Comparison of ENCODE assay signal across 17 cellular contexts in genomic region chr6:85402922-85403321, GRCh38. TPM values are rescaled to one million over a fixed set of nuclear protein-coding genes. Genes with fewer than 3 reads are reported as not detected.
A peak's percentile ranks its signal among the peaks of the same experiment; 100 is the strongest.
DNase-seq lines count a peak whose midpoint lies in the region; ATAC-seq, FAIRE-seq and TF ChIP-seq lines count a peak whose summit lies in the region.
"Had no signal": no experiment of that assay in that cellular context is flagged by ENCODE, and none has a peak within 500 bp of the region (broad histone marks: within the 10 kb centered on the region; RNA-seq: fewer than 3 reads in every experiment).

No MANE protein-coding gene starts in this region.

- no peak for TF ChIP-seq EP300 in A549 (IDR thresholded peaks at IDR 0.05)

- H3K36me3 ChIP-seq in bronchial epithelial cell (ENCODE audit: control insufficient read depth, insufficient read depth, low read length): no peaks in the 10 kb centered on the region
- H3K36me3 ChIP-seq in mesodermal cell (ENCODE audit: control insufficient read depth, insufficient read depth, low read length): no peaks in the 10 kb centered on the region

- H3K4me1 ChIP-seq in A549 (peaks cover 58% of the 10 kb centered on the region), mesodermal cell (ENCODE audit: control insufficient read depth, insufficient read depth, low read length, poor library complexity, severe bottlenecking) (peaks cover 50% of the 10 kb centered on the region)

- ATAC-seq in A549: no peak
- ATAC-seq: body of pancreas, GM12878 had no signal

- intact Hi-C loops in posterior cingulate gyrus (cut with DNase I): no loop called here

- H3K9me3 ChIP-seq in A549: no peaks in the 10 kb centered on the region
- peaks cover 2% of the 10 kb centered on the region for H3K9me3 ChIP-seq in mesodermal cell (ENCODE audit: control insufficient read depth, low read length)
- H3K9me3 ChIP-seq: body of pancreas had no signal

- H3K4me2 ChIP-seq in A549: peak overlapping the region; percentile 95

- H3K27ac ChIP-seq in A549 (peak overlapping the region; percentile 93 to 94), mesodermal cell (ENCODE audit: low read depth, low read length, severe bottlenecking) (peak overlapping the region; percentile 98)

- 69% methylated on average over 7 of the region's 7 CpGs for WGBS in A549 (ENCODE audit: missing lambda C conversion rate)
- 56 to 79% methylated on average over 4 to 5 of the region's 7 CpGs for WGBS in mesodermal cell (ENCODE audit: insufficient coverage in 2 of 2), 2 experiments

- POLR2A ChIA-PET in A549 (lab: Yijun Ruan, JAX): interaction anchor here (3.7 kb wide), 1 partner anchor 46 kb away, joined by 52 read pairs; the partner anchor contains the start of gene NT5E

- DNase-seq in A549 (ENCODE audit: low read depth in 1 of 2, low spot score in 1 of 2): no peak
- DNase-seq in HPDE6-E6E7 (ENCODE audit: extremely low spot score): peak; percentile 63
- peak; percentile 96 for DNase-seq in bronchial epithelial cell (ENCODE audit: low read depth)
- no peak for DNase-seq in NCI-H748 treated with DMSO at 0.1 percent for 48 hours (lab: John Stamatoyannopoulos, UW)
- DNase-seq in posterior cingulate gyrus: no peak
- DNase-seq in amygdala (lab: John Stamatoyannopoulos, UW): no peak
- DNase-seq in GM19240 (ENCODE audit: insufficient read length, low spot score): no peak
- DNase-seq: activated T-cell treated with anti-CD3 and anti-CD28 coated beads, Interleukin-2, amount 50 U/mL, for 24 hours; body of pancreas; DMS79; hippocampal formation; NCI-H187 treated with DMSO at 0.1 percent for 48 hours; NCI-H82; occipital lobe had no signal

- no peak for FAIRE-seq in A549 (lab: Jason Lieb, UNC)
- FAIRE-seq in bronchial epithelial cell (lab: Jason Lieb, UNC): no peak
- FAIRE-seq: GM12878 had no signal

- no peak for TF ChIP-seq RAD21 in A549 (conservative IDR thresholded peaks at IDR 0.05 in 1 of 2, IDR thresholded peaks at IDR 0.05 in 1 of 2)

- no peak for TF ChIP-seq POLR2A in A549 (IDR thresholded peaks at IDR 0.05; ENCODE audit: low read length)

- CTCF ChIA-PET in A549 (lab: Yijun Ruan, JAX): interaction anchor here (0.8 to 4.3 kb wide), 5 partner anchors 42 to 80 kb away, joined by 3 to 21 read pairs (median 4); no protein-coding TSS in a partner anchor

- no peak overlapping the region for H3K4me3 ChIP-seq in A549
- no peak overlapping the region for H3K4me3 ChIP-seq in bronchial epithelial cell (ENCODE audit: low read depth, low read length)
- H3K4me3 ChIP-seq in mesodermal cell (ENCODE audit: extremely low read depth, insufficient read depth, low read length, poor library complexity, severe bottlenecking): no peak overlapping the region
- H3K4me3 ChIP-seq: body of pancreas, GM12878, lung had no signal

- TF ChIP-seq CTCF in A549 (IDR thresholded peaks at IDR 0.05) (no peak), bronchial epithelial cell (IDR thresholded peaks at IDR 0.05; ENCODE audit: insufficient read depth, low read length, severe bottlenecking) (no peak)

- no peaks in the 10 kb centered on the region for H3K27me3 ChIP-seq in bronchial epithelial cell (ENCODE audit: control insufficient read depth, insufficient read depth, low read length)
- H3K27me3 ChIP-seq: body of pancreas had no signal

TF ChIP-seq in A549, 52 proteins besides CTCF, POLR2A, EP300 and RAD21:
- no peak for TF ChIP-seq EHF (CRISPR knock-in tag; IDR thresholded peaks at IDR 0.05)
- TF ChIP-seq POLR2AphosphoS2 (conservative IDR thresholded peaks at IDR 0.05; ENCODE audit: low read length): no peak
- TF ChIP-seq HMGXB4 (CRISPR knock-in tag; IDR thresholded peaks at IDR 0.05; ENCODE audit: borderline replicate concordance): no peak
- TF ChIP-seq, protein P1, sequence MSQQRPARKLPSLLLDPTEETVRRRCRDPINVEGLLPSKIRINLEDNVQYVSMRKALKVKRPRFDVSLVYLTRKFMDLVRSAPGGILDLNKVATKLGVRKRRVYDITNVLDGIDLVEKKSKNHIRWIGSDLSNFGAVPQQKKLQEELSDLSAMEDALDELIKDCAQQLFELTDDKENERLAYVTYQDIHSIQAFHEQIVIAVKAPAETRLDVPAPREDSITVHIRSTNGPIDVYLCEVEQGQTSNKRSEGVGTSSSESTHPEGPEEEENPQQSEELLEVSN (IDR thresholded peaks at IDR 0.05; ENCODE audit: borderline replicate concordance, low read depth): no peak
- TF ChIP-seq, protein P2, sequence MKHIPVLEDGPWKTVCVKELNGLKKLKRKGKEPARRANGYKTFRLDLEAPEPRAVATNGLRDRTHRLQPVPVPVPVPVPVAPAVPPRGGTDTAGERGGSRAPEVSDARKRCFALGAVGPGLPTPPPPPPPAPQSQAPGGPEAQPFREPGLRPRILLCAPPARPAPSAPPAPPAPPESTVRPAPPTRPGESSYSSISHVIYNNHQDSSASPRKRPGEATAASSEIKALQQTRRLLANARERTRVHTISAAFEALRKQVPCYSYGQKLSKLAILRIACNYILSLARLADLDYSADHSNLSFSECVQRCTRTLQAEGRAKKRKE (CRISPR knock-in tag; IDR thresholded peaks at IDR 0.05; ENCODE audit: low read depth): no peak
- TF ChIP-seq MAZ (IDR thresholded peaks at IDR 0.05; ENCODE audit: borderline replicate concordance, low read depth, low read length): no peak
- no peak for TF ChIP-seq CHD2 (IDR thresholded peaks at IDR 0.05; ENCODE audit: low read length, partially characterized antibody)
- no peak for TF ChIP-seq PHF8 (IDR thresholded peaks at IDR 0.05; ENCODE audit: borderline replicate concordance, low read depth)
- TF ChIP-seq RARB (CRISPR knock-in tag; IDR thresholded peaks at IDR 0.05): no peak
- TF ChIP-seq BHLHE40 (IDR thresholded peaks at IDR 0.05; ENCODE audit: low read depth, low read length): no peak

RNA-seq across cellular contexts. Expression of gene NT5E, which starts 47.0 kb away (rescaled TPM):
- polyA plus RNA-seq in A549 (2011; rRNA removed) (54.8 and 61.0 TPM in 2 replicates), A549 (2017; fragmentation: RNase III; extraction: RNeasy Plus Mini Kit Qiagen cat#74134 plus additional on column Dnase treatment) (16.8 to 20.8 TPM (median 18.9 TPM) in 3 replicates)
- polyA plus RNA-seq in A549 (2012; cell fraction: cytosol; rRNA removed): 19.3 and 27.1 TPM in 2 replicates
- 18.2 and 40.2 TPM in 2 replicates for polyA plus RNA-seq in A549 (2012; cell fraction: nucleus; rRNA removed)
- polyA minus RNA-seq in A549 (2011; rRNA and poly(A)+ RNA removed): 34.8 and 36.1 TPM in 2 replicates
- 31.4 and 71.1 TPM in 2 replicates for total RNA-seq in bronchial epithelial cell
- 17.1 TPM for polyA plus RNA-seq in mesodermal cell (2013, experiment 1 of 2)
- polyA plus RNA-seq in mesodermal cell (2013, experiment 2 of 2): 19.3 TPM

Comparison
In these comparisons a context has a peak if more than half of its experiments do, and no peak if none do; other contexts are left out.
1. DNase-seq: peak in HPDE6-E6E7 (single experiment) and bronchial epithelial cell (single experiment); none in A549 (0 of 2), NCI-H748 treated with DMSO at 0.1 percent for 48 hours (single experiment), posterior cingulate gyrus (0 of 10), amygdala (0 of 56) and GM19240 (single experiment).